In the genomic region with DNA sequence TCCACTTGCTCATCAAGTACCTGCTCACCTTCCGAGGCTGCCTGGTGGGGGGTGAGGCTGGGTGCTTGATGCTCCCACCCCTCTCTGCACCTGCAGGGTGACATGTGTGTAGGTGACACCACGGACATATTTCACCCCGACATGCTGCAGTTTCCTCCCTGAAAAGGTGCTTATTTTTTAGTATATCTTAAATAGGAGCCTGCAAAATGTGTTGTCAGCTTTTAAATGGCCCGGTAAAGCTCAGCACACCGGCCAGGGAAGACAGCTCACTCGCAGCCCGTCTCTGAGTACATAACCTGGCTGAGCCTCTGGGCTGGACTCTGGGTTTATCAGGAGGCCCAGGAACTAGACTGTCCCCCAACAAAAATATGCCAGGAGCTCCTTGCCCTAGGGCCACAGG, we compare ENCODE assay signal across 20 cellular contexts.
"Had no signal": no experiment of that assay in that cellular context is flagged by ENCODE, and none has a peak within 500 bp of the region (broad histone marks: within the 10 kb centered on the region; RNA-seq: fewer than 3 reads in every experiment).

No MANE protein-coding gene starts in this region.

- H3K9me3 ChIP-seq: MG63, SJSA1 had no signal

- H3K36me3 ChIP-seq: MG63, SJSA1 had no signal

- H3K4me3 ChIP-seq: MG63, SJSA1, SK-N-MC had no signal

- H3K4me1 ChIP-seq: SJSA1 had no signal

- H3K27me3 ChIP-seq: MG63 had no signal

- ATAC-seq: Panc1, PC-3 had no signal

- H3K27ac ChIP-seq: SJSA1, SK-N-MC had no signal

- DNase-seq: Karpas-422, KG1, MG63, NCI-H1092 treated with DMSO at 0.1 percent for 48 hours, NCI-H146, NCI-H1694 treated with DMSO at 0.1 percent for 48 hours, NCI-H1930, NCI-H2081, NCI-H2171, NCI-H226, NCI-H524, NCI-H526 treated with DMSO at 0.1 percent for 48 hours, NCI-H748 treated with DMSO at 0.1 percent for 48 hours, PC-3, Right ventricle myocardium superior, SIG-M5, T-helper 2 cell had no signal
